Comparison of ENCODE assay signal across 8 cellular contexts in the genomic region with DNA sequence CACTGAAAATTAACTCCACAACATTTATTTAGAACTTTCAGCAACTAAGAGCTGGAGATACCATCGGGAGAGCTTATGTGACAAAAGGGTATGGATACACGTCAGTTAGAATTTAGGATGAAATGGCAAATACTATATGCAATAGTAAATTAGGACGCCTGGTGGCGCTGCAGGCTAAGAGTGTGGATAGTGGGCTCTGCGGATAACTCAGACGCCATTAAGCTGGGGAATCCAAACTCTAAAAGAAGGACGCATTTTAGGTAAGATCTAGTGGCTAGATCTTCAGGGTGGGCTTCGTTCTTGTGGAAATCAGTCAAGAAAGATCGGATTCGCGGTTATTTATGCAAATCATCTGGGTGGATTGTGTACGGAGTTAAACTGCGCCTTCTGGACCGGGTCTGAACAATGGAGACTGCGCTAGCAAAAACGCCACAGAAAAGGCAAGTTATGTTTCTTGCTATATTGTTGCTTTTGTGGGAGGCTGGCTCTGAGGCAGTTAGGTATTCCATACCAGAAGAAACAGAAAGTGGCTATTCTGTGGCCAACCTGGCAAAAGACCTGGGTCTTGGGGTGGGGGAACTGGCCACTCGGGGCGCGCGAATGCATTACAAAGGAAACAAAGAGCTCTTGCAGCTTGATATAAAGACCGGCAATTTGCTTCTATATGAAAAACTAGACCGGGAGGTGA. TPM values are rescaled to one million over a fixed set of nuclear protein-coding genes. Genes with fewer than 3 reads are reported as not detected.
DNase-seq lines count a peak whose midpoint lies in the region; ATAC-seq and TF ChIP-seq lines count a peak whose summit lies in the region.

Gene PCDHB5, plus strand, starts transcription at position 177 of the 688 bp plus-strand sequence. Its CDS starts 229 bp downstream, at position 406.

- POLR2A ChIA-PET in CD8-positive, alpha-beta memory T cell (lab: Charles Lee): no interaction called here

- peaks cover 7 to 9% of the 10 kb centered on the region in 2 donors for H3K27me3 Mint-ChIP-seq in CD8-positive, alpha-beta memory T cell

- no peaks in the 10 kb centered on the region for H3K4me1 ChIP-seq in CD8-positive, alpha-beta memory T cell (ENCODE audit: insufficient read depth, low read length)
- H3K4me1 ChIP-seq in urinary bladder (ENCODE audit: insufficient read depth): no peaks in the 10 kb centered on the region
- H3K4me1 ChIP-seq in effector memory CD4-positive, alpha-beta T cell (ENCODE audit: control insufficient read depth, insufficient read depth, low read length, poor library complexity, severe bottlenecking): no peaks in the 10 kb centered on the region

- 16% methylated on average over 22 of the region's 22 CpGs for WGBS in urinary bladder

- H3K4me3 ChIP-seq in CD8-positive, alpha-beta memory T cell (ENCODE audit: low read length): no peak within 1 kb of the TSS
- peak within 1 kb of the TSS; percentile 15 for H3K4me3 ChIP-seq in urinary bladder (ENCODE audit: low read depth, low read length)
- no peak within 1 kb of the TSS for H3K4me3 ChIP-seq in effector memory CD4-positive, alpha-beta T cell (ENCODE audit: insufficient read depth, low read depth, low read length, poor library complexity, severe bottlenecking)

- peak in 1 of 5 donors; percentile 3 for DNase-seq in CD8-positive, alpha-beta memory T cell
- peak; percentile 0 for DNase-seq in amniotic epithelial cell (ENCODE audit: low read depth)
- DNase-seq in kidney tubule cell (ENCODE audit: low spot score): peak; percentile 53
- DNase-seq in T-helper 9 cell: no peak
- no peak for DNase-seq in effector memory CD4-positive, alpha-beta T cell

- peaks cover 0 to 3% (median 0%) of the 10 kb centered on the region in 3 donors for H3K36me3 Mint-ChIP-seq in CD8-positive, alpha-beta memory T cell

- H3K27ac ChIP-seq in CD8-positive, alpha-beta memory T cell (ENCODE audit: low read depth, low read length): no peak within 1 kb of the TSS
- no peak within 1 kb of the TSS for H3K27ac ChIP-seq in urinary bladder (ENCODE audit: low read depth)
- no peak within 1 kb of the TSS for H3K27ac ChIP-seq in effector memory CD4-positive, alpha-beta T cell (ENCODE audit: insufficient read depth, low read length, poor library complexity, severe bottlenecking)

- H3K9me3 Mint-ChIP-seq in CD8-positive, alpha-beta memory T cell: peaks cover 21 to 51% (median 36%) of the 10 kb centered on the region in 5 donors

- H3K27ac Mint-ChIP-seq in CD8-positive, alpha-beta memory T cell: no peak within 1 kb of the TSS

- peak within 1 kb of the TSS in 5 of 7 donors; percentile 14 to 69 (median 23) for H3K4me3 Mint-ChIP-seq in CD8-positive, alpha-beta memory T cell

- ATAC-seq in GM18858 (IDR thresholded peaks at IDR 0.05; ENCODE audit: unreplicated experiment): no peak

- peaks cover 5 to 10% (median 6%) of the 10 kb centered on the region in 3 donors for H3K4me1 Mint-ChIP-seq in CD8-positive, alpha-beta memory T cell

- H3K9me3 ChIP-seq in CD8-positive, alpha-beta memory T cell (ENCODE audit: low read length): peaks cover 8% of the 10 kb centered on the region
- H3K9me3 ChIP-seq in effector memory CD4-positive, alpha-beta T cell (ENCODE audit: control insufficient read depth, low read length): no peaks in the 10 kb centered on the region

- CTCF ChIA-PET in CD8-positive, alpha-beta memory T cell (lab: Charles Lee): no interaction called here

- H3K27me3 ChIP-seq in CD8-positive, alpha-beta memory T cell (ENCODE audit: insufficient read depth, low read length, poor library complexity, severe bottlenecking): no peaks in the 10 kb centered on the region
- H3K27me3 ChIP-seq in effector memory CD4-positive, alpha-beta T cell (replicated peaks; ENCODE audit: control insufficient read depth, insufficient read depth, low read length, poor library complexity, severe bottlenecking): no peaks in the 10 kb centered on the region

- H3K36me3 ChIP-seq in CD8-positive, alpha-beta memory T cell (ENCODE audit: insufficient read depth, low read length): no peaks in the 10 kb centered on the region
- H3K36me3 ChIP-seq in urinary bladder (ENCODE audit: insufficient read depth): no peaks in the 10 kb centered on the region
- H3K36me3 ChIP-seq in effector memory CD4-positive, alpha-beta T cell (ENCODE audit: control insufficient read depth, insufficient read depth, low read length): no peaks in the 10 kb centered on the region

- TF ChIP-seq CTCF in LNCAP (IDR thresholded peaks at IDR 0.05): peak; percentile 76

RNA-seq across cellular contexts. Expression of gene PCDHB5, which starts in this region (rescaled TPM):
- total RNA-seq in CD8-positive, alpha-beta memory T cell: not detected
- polyA plus RNA-seq in CD8-positive, alpha-beta memory T cell: not detected
- 7.0 TPM for total RNA-seq in urinary bladder
- 9.0 TPM for polyA plus RNA-seq in urinary bladder

Comparison
In these comparisons a context has a peak if more than half of its experiments do, and no peak if none do; other contexts are left out.
1. RNA of gene PCDHB5 (polyA plus RNA-seq): 9.0 TPM in urinary bladder (single experiment); not detected in CD8-positive, alpha-beta memory T cell (single experiment); every median in the first group is over 10 times any median in the second.
2. DNase-seq: peak in amniotic epithelial cell (single experiment) and kidney tubule cell (single experiment); none in T-helper 9 cell (single experiment) and effector memory CD4-positive, alpha-beta T cell (0 of 3).